ENCODE assay signal across 1 cellular context in the genomic region with DNA sequence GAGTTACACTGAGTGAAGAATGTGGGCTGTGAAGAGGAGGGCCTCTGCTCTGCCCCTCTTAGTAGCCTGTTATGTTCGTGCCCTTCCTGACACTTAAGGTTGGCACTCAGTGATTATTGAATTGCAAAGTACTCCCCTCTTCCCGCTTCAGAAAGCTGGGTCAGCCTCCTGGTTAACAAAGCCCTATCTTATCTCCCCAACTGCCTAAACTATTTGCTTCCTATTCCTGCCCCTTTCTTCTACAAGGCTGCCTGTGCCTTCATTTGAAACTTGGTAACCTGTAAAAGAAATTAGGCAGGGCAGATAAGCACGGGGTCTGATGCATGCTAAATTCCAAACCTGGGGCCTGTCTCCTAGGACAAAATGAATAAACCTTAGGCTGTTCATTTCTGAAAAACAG.
TF ChIP-seq lines count a peak whose summit lies in the region.

No MANE protein-coding gene starts in this region.

TF ChIP-seq in H1, 55 proteins besides CTCF, POLR2A, EP300 and RAD21:
- no peak for TF ChIP-seq CREB1 (IDR thresholded peaks at IDR 0.05)
- no peak for TF ChIP-seq PHF8 (conservative IDR thresholded peaks at IDR 0.05; ENCODE audit: low read depth, low read length)
- TF ChIP-seq BCL11A (IDR thresholded peaks at IDR 0.05; ENCODE audit: low read depth in 2 of 2, low read length in 2 of 2) = no peak
- no peak for TF ChIP-seq POU5F1 (IDR thresholded peaks at IDR 0.05; ENCODE audit: low read depth, low read length)
- no peak for TF ChIP-seq POLR2AphosphoS5 (IDR thresholded peaks at IDR 0.05; ENCODE audit: low read depth, low read length)
- no peak for TF ChIP-seq TAF1 (IDR thresholded peaks at IDR 0.05; ENCODE audit: low read depth, low read length)
- TF ChIP-seq SP2 (IDR thresholded peaks at IDR 0.05; ENCODE audit: low read length) = no peak
